In the genomic region with DNA sequence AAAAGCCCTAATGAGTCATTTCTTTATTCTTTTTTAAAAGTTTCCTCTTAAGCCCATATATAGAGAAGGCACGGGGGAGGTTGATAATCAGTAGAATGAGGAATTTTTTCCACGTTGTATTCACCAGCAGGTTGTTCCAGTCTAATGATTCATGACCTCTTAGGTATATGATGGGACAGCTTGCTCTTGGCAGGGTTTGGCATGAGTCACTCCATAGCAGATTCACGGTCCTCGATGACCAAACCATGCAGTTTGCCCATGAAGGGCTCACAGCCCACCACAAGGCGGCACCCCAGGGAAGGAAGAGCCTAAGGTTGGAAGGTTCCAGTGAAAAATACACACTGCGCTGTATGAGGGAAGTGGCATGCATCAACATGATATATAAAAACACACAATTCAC, we compare ENCODE assay signal across 9 cellular contexts.
DNase-seq lines count a peak whose midpoint lies in the region; ATAC-seq, FAIRE-seq and TF ChIP-seq lines count a peak whose summit lies in the region.
"Had no signal": no experiment of that assay in that cellular context is flagged by ENCODE, and none has a peak within 500 bp of the region (broad histone marks: within the 10 kb centered on the region; RNA-seq: fewer than 3 reads in every experiment).

No MANE protein-coding gene starts in this region.

- no peak overlapping the region for H3K9ac ChIP-seq in endothelial cell of umbilical vein (replicated peaks; ENCODE audit: extremely low read depth, insufficient read depth, low read length)

- dilution Hi-C loops in endothelial cell of umbilical vein (cut with MboI; ENCODE audit: extremely low pct_ligation_motif_present, low sequenced_read_pairs) = no loop called here

- no peak overlapping the region for H3K4me3 Mint-ChIP-seq in WTC11
- H3K4me3 Mint-ChIP-seq: brain had no signal

- peaks cover under 1% of the 10 kb centered on the region for H3K4me1 Mint-ChIP-seq in WTC11
- H3K4me1 Mint-ChIP-seq: brain had no signal

- H3K9me1 ChIP-seq in endothelial cell of umbilical vein (replicated peaks; ENCODE audit: control insufficient read depth, extremely low read depth, insufficient read depth, low read length) = no peaks in the 10 kb centered on the region

- no peaks in the 10 kb centered on the region for H3K27me3 Mint-ChIP-seq in WTC11 (ENCODE audit: low read depth)
- H3K27me3 Mint-ChIP-seq: brain had no signal

- no peak overlapping the region for H3K4me2 ChIP-seq in endothelial cell of umbilical vein (ENCODE audit: insufficient read depth, low read length)

- no peaks in the 10 kb centered on the region for H3K79me2 ChIP-seq in endothelial cell of umbilical vein (ENCODE audit: control insufficient read depth, insufficient read depth, low read length)

- FAIRE-seq in endothelial cell of umbilical vein (lab: Jason Lieb, UNC) = peak; percentile 91

- no peak for TF ChIP-seq POLR2A in endothelial cell of umbilical vein (IDR thresholded peaks at IDR 0.05; ENCODE audit: low read depth, low read length)

- no TSS peak for BruUV-seq in endothelial cell of umbilical vein (replicated peaks; lab: Mats Ljungman, UMichigan)

- peak overlapping the region; percentile 29 for H3K27ac ChIP-seq in endothelial cell of umbilical vein (ENCODE audit: insufficient read depth, low read depth, low read length)

- no peaks in the 10 kb centered on the region for H3K9me3 Mint-ChIP-seq in WTC11

- H3K4me1 ChIP-seq in endothelial cell of umbilical vein (ENCODE audit: control insufficient read depth, extremely low read depth, insufficient read depth, low read length) = peaks cover 7% of the 10 kb centered on the region

- H3K36me3 ChIP-seq in endothelial cell of umbilical vein (ENCODE audit: control insufficient read depth in 2 of 2, extremely low read depth in 1 of 2, insufficient read depth in 2 of 2, low read length in 2 of 2) = no peaks in the 10 kb centered on the region

- H3K9me3 ChIP-seq in endothelial cell of umbilical vein (replicated peaks; ENCODE audit: control insufficient read depth, insufficient read depth, low read length) = no peaks in the 10 kb centered on the region

- H3K27ac Mint-ChIP-seq in WTC11 = peak overlapping the region; percentile 42; the same call in 1 of the 2 replicates

- TF ChIP-seq CTCF in AG09319 (IDR thresholded peaks at IDR 0.05; ENCODE audit: low read depth, low read length) = peak; percentile 76
- no peak for TF ChIP-seq CTCF in WTC11 (IDR thresholded peaks at IDR 0.05)
- TF ChIP-seq CTCF in endothelial cell of umbilical vein (IDR thresholded peaks at IDR 0.05; ENCODE audit: extremely low read depth in 1 of 2, insufficient read depth in 1 of 2, low read depth in 1 of 2, low read length in 2 of 2) = peak; percentile 63 to 80

- POLR2A ChIA-PET in WTC11 (lab: Charles Lee) = no interaction called here
- POLR2A ChIA-PET in endothelial cell of umbilical vein (lab: Charles Lee) = interaction anchor here (0.6 kb wide), 1 partner anchor 18 kb away, joined by 3 read pairs; no protein-coding TSS in a partner anchor

- intact Hi-C loops in endothelial cell of umbilical vein (cut with micrococcal nuclease) = loop anchor here (1.0 to 10.0 kb wide), 8 partner anchors 16 to 585 kb away; no protein-coding TSS in a partner anchor

- ATAC-seq in WTC11 (peak; percentile 52), HG03342 (IDR thresholded peaks at IDR 0.05; ENCODE audit: unreplicated experiment) (no peak)

- H2AFZ ChIP-seq in endothelial cell of umbilical vein (ENCODE audit: low read depth, low read length) = no peak overlapping the region

- H3K4me3 ChIP-seq in endothelial cell of umbilical vein (replicated peaks in 1 of 3; ENCODE audit: insufficient read depth in 1 of 3, low read depth in 1 of 3, low read length in 3 of 3) = no peak overlapping the region

- DNase-seq in AG09319 (ENCODE audit: extremely low read depth, low read depth) = peak; percentile 62
- peak; percentile 79 for DNase-seq in HS-5 (ENCODE audit: low read depth)
- DNase-seq in WTC11 (ENCODE audit: low spot score) = peak; percentile 31
- DNase-seq in endothelial cell of umbilical vein (ENCODE audit: low read depth, low spot score) = peak; percentile 92
- peak; percentile 45 to 55 (median 53) for DNase-seq in stimulated activated CD4-positive, alpha-beta T cell treated with anti-CD3 and anti-CD28 coated beads, Interleukin-12 subunit alpha, Interleukin-12 subunit beta, amount 100 ng/mL, for 48 hours (ENCODE audit: low read depth in 2 of 3, low spot score in 1 of 3)
- no peak for DNase-seq in DMS153 treated with DMSO at 0.1 percent for 48 hours (lab: John Stamatoyannopoulos, UW; ENCODE audit: unreplicated experiment)
- no peak for DNase-seq in NCI-H2227 treated with DMSO at 0.1 percent for 48 hours (lab: John Stamatoyannopoulos, UW)

- peaks cover 31% of the 10 kb centered on the region for H3K36me3 Mint-ChIP-seq in WTC11

- CTCF ChIA-PET in WTC11 (lab: Charles Lee) = no interaction called here
- CTCF ChIA-PET in endothelial cell of umbilical vein (lab: Charles Lee) = interaction anchor here (0.6 to 3.4 kb wide), 21 partner anchors 9 to 583 kb away, joined by 3 to 55 read pairs (median 5); no protein-coding TSS in a partner anchor

- no peaks in the 10 kb centered on the region for H4K20me1 ChIP-seq in endothelial cell of umbilical vein (replicated peaks; ENCODE audit: control insufficient read depth, extremely low read depth, insufficient read depth, low read length)

- no peaks in the 10 kb centered on the region for H3K27me3 ChIP-seq in endothelial cell of umbilical vein (ENCODE audit: control insufficient read depth in 2 of 2, insufficient read depth in 2 of 2, low read length in 2 of 2)

TF ChIP-seq in WTC11, 78 proteins besides CTCF, POLR2A, EP300 and RAD21 (continues in another document):
- TF ChIP-seq, protein P1, sequence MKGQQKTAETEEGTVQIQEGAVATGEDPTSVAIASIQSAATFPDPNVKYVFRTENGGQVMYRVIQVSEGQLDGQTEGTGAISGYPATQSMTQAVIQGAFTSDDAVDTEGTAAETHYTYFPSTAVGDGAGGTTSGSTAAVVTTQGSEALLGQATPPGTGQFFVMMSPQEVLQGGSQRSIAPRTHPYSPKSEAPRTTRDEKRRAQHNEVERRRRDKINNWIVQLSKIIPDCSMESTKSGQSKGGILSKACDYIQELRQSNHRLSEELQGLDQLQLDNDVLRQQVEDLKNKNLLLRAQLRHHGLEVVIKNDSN (CRISPR knock-in tag; IDR thresholded peaks at IDR 0.05) = no peak
- TF ChIP-seq CBFB (CRISPR knock-in tag; IDR thresholded peaks at IDR 0.05; ENCODE audit: low read depth) (no peak), ZNF317 (CRISPR knock-in tag; IDR thresholded peaks at IDR 0.05; ENCODE audit: borderline replicate concordance, low read depth) (no peak)
- TF ChIP-seq, protein P2, sequence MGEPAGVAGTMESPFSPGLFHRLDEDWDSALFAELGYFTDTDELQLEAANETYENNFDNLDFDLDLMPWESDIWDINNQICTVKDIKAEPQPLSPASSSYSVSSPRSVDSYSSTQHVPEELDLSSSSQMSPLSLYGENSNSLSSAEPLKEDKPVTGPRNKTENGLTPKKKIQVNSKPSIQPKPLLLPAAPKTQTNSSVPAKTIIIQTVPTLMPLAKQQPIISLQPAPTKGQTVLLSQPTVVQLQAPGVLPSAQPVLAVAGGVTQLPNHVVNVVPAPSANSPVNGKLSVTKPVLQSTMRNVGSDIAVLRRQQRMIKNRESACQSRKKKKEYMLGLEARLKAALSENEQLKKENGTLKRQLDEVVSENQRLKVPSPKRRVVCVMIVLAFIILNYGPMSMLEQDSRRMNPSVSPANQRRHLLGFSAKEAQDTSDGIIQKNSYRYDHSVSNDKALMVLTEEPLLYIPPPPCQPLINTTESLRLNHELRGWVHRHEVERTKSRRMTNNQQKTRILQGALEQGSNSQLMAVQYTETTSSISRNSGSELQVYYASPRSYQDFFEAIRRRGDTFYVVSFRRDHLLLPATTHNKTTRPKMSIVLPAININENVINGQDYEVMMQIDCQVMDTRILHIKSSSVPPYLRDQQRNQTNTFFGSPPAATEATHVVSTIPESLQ (CRISPR knock-in tag; IDR thresholded peaks at IDR 0.05) = no peak

TF ChIP-seq in endothelial cell of umbilical vein, 7 proteins besides CTCF, POLR2A, EP300 and RAD21:
- TF ChIP-seq JUN (IDR thresholded peaks at IDR 0.05; ENCODE audit: borderline replicate concordance, insufficient read depth, insufficient read length, low read depth) (peak; percentile 86), EZH2 (IDR thresholded peaks at IDR 0.05; ENCODE audit: borderline replicate concordance, low read depth, low read length, severe bottlenecking) (no peak), FOS (IDR thresholded peaks at IDR 0.05; ENCODE audit: borderline replicate concordance, insufficient read depth, low read length) (peak; percentile 91), POLR2AphosphoS5 (IDR thresholded peaks at IDR 0.05; ENCODE audit: insufficient read depth, low read depth, low read length) (no peak)

Comparison
In these comparisons a context has a peak if more than half of its experiments do, and no peak if none do; other contexts are left out.
1. DNase-seq: peak in AG09319 (single experiment), HS-5 (single experiment), WTC11 (single experiment), endothelial cell of umbilical vein (single experiment) and stimulated activated CD4-positive, alpha-beta T cell treated with anti-CD3 and anti-CD28 coated beads, Interleukin-12 subunit alpha, Interleukin-12 subunit beta, amount 100 ng/mL, for 48 hours (3 of 3); none in DMS153 treated with DMSO at 0.1 percent for 48 hours (single experiment) and NCI-H2227 treated with DMSO at 0.1 percent for 48 hours (single experiment).